In the genomic region with DNA sequence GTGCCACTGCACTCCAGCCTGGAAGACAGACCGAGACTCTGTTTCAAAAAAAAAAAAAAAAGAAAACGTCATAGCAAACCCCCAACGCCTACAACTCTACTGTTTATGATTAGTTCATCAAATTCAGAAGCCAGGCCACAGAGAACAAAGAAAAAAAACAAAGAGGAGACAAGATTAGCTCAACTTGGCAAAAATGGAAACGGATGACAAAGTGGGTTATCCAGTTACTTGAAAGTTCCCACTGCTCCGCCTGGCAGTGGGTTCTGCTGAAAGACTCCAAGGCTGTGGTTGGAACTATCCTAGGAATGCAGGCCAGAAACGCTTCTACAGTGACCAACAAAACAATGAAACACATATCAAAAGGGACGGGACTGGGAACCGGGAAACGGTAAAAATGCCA, we compare ENCODE assay signal across 13 cellular contexts. TPM values are rescaled to one million over a fixed set of nuclear protein-coding genes. Genes with fewer than 3 reads are reported as not detected.
DNase-seq lines count a peak whose midpoint lies in the region; ATAC-seq and TF ChIP-seq lines count a peak whose summit lies in the region.
"Had no signal": no experiment of that assay in that cellular context is flagged by ENCODE, and none has a peak within 500 bp of the region (broad histone marks: within the 10 kb centered on the region; RNA-seq: fewer than 3 reads in every experiment).

No MANE protein-coding gene starts in this region.

- ATAC-seq in PC-3 = no peak
- no peak for ATAC-seq in HG03571 (IDR thresholded peaks at IDR 0.05; ENCODE audit: unreplicated experiment)
- no peak for ATAC-seq in CD4-positive, alpha-beta T cell (ENCODE audit: poor library complexity)

- no peaks in the 10 kb centered on the region for H4K20me1 ChIP-seq in PC-3 (ENCODE audit: low read length)

- TF ChIP-seq CTCF in Calu3 (IDR thresholded peaks at IDR 0.05; ENCODE audit: unreplicated experiment) (no peak), PC-3 (conservative IDR thresholded peaks at IDR 0.05; ENCODE audit: low read depth, low read length) (no peak)
- no peak for TF ChIP-seq CTCF in CD4-positive, alpha-beta T cell (IDR thresholded peaks at IDR 0.05)

- H3K27ac Mint-ChIP-seq in Calu3 (ENCODE audit: unreplicated experiment) = no peak overlapping the region
- no peak overlapping the region for H3K27ac Mint-ChIP-seq in activated CD4-positive, alpha-beta T cell treated with anti-CD3 and anti-CD28 coated beads, Interleukin-2, amount 10 ng/mL, durations not matched to agents 24 days and 14 days
- no peak overlapping the region for H3K27ac Mint-ChIP-seq in CD4-positive, alpha-beta T cell

- CTCF ChIA-PET in Calu3 (lab: Charles Lee) = no interaction called here
- CTCF ChIA-PET in PC-3 (lab: Charles Lee) = no interaction called here
- CTCF ChIA-PET in CD4-positive, alpha-beta T cell (lab: Charles Lee) = no interaction called here

- peaks cover 11% of the 10 kb centered on the region for H3K27me3 Mint-ChIP-seq in Calu3 (ENCODE audit: unreplicated experiment)
- H3K27me3 Mint-ChIP-seq in activated CD4-positive, alpha-beta T cell treated with anti-CD3 and anti-CD28 coated beads, Interleukin-2, amount 10 ng/mL, durations not matched to agents 24 days and 14 days = no peaks in the 10 kb centered on the region
- H3K27me3 Mint-ChIP-seq in CD4-positive, alpha-beta T cell = peaks cover 3% of the 10 kb centered on the region

- no peak overlapping the region for H2AFZ ChIP-seq in PC-3 (ENCODE audit: low read length)

- no peaks in the 10 kb centered on the region for H3K79me2 ChIP-seq in PC-3 (ENCODE audit: low read length)

- no peaks in the 10 kb centered on the region for H3K27me3 ChIP-seq in PC-3 (ENCODE audit: low read length)
- no peaks in the 10 kb centered on the region for H3K27me3 ChIP-seq in CD4-positive, alpha-beta T cell (ENCODE audit: control insufficient read depth, insufficient read depth, low read length)

- H3K9me3 ChIP-seq in PC-3 (ENCODE audit: low read length) = no peaks in the 10 kb centered on the region
- H3K9me3 ChIP-seq in CD4-positive, alpha-beta T cell (ENCODE audit: control insufficient read depth, low read length) = no peaks in the 10 kb centered on the region

- H3K36me3 ChIP-seq in PC-3 (ENCODE audit: low read depth, low read length) = no peaks in the 10 kb centered on the region

- H3K4me3 ChIP-seq in PC-3 (ENCODE audit: low read length) = no peak overlapping the region
- H3K4me3 ChIP-seq: SK-N-MC had no signal

- intact Hi-C loops in Calu3 (cut with micrococcal nuclease; ENCODE audit: unreplicated experiment) = no loop called here
- intact Hi-C loops in PC-3 (cut with micrococcal nuclease) = no loop called here
- intact Hi-C loops in activated CD4-positive, alpha-beta T cell treated with anti-CD3 and anti-CD28 coated beads, Interleukin-2, amount 10 ng/mL, durations not matched to agents 24 days and 14 days (cut with micrococcal nuclease) = no loop called here
- intact Hi-C loops in CD4-positive, alpha-beta T cell (cut with DNase I, micrococcal nuclease) = no loop called here

- peak; percentile 4 for DNase-seq in Calu3
- DNase-seq in PC-3 = peak; percentile 2
- peak; percentile 99 for DNase-seq in fibroblast of peridontal ligament (ENCODE audit: extremely low read depth)
- peak; percentile 98 for DNase-seq in non-pigmented ciliary epithelial cell (ENCODE audit: low read depth)
- no peak for DNase-seq in activated CD4-positive, alpha-beta T cell treated with anti-CD3 and anti-CD28 coated beads, Interleukin-2, amount 10 ng/mL, durations not matched to agents 24 days and 14 days
- no peak for DNase-seq in NOMO-1 (lab: John Stamatoyannopoulos, UW; ENCODE audit: unreplicated experiment in 2 of 2)
- DNase-seq in CD4-positive, alpha-beta T cell = no peak
- DNase-seq: activated T-cell treated with anti-CD3 and anti-CD28 coated beads, Interleukin-2, amount 50 U/mL, for 48 hours; DMS53; effector CD8-positive, alpha-beta T cell; NCI-H1694 treated with DMSO at 0.1 percent for 48 hours had no signal

- BruUV-seq in Calu3 (replicated peaks; lab: Mats Ljungman, UMichigan) = no TSS peak
- no TSS peak for BruUV-seq in PC-3 (replicated peaks; lab: Mats Ljungman, UMichigan)

- no peaks in the 10 kb centered on the region for H3K4me1 Mint-ChIP-seq in Calu3 (ENCODE audit: low read depth, unreplicated experiment)
- H3K4me1 Mint-ChIP-seq in activated CD4-positive, alpha-beta T cell treated with anti-CD3 and anti-CD28 coated beads, Interleukin-2, amount 10 ng/mL, durations not matched to agents 24 days and 14 days = no peaks in the 10 kb centered on the region
- H3K4me1 Mint-ChIP-seq in CD4-positive, alpha-beta T cell (ENCODE audit: low read depth) = no peaks in the 10 kb centered on the region

- POLR2A ChIA-PET in PC-3 (lab: Charles Lee; ENCODE audit: unreplicated experiment) = no interaction called here
- POLR2A ChIA-PET in CD4-positive, alpha-beta T cell (lab: Charles Lee) = no interaction called here

- H3K4me1 ChIP-seq in PC-3 (ENCODE audit: insufficient read depth, low read length) = no peaks in the 10 kb centered on the region

- H3K9me3 Mint-ChIP-seq in Calu3 (ENCODE audit: low read depth, unreplicated experiment) = no peaks in the 10 kb centered on the region
- no peaks in the 10 kb centered on the region for H3K9me3 Mint-ChIP-seq in activated CD4-positive, alpha-beta T cell treated with anti-CD3 and anti-CD28 coated beads, Interleukin-2, amount 10 ng/mL, durations not matched to agents 24 days and 14 days
- no peaks in the 10 kb centered on the region for H3K9me3 Mint-ChIP-seq in CD4-positive, alpha-beta T cell

- H3K27ac ChIP-seq in PC-3 (ENCODE audit: low read length) = no peak overlapping the region
- H3K27ac ChIP-seq in CD4-positive, alpha-beta T cell (ENCODE audit: low read depth, low read length) = no peak overlapping the region
- H3K27ac ChIP-seq: SK-N-MC had no signal

- H3K9me2 ChIP-seq in PC-3 (replicated peaks; ENCODE audit: low read length) = no peaks in the 10 kb centered on the region

- no peaks in the 10 kb centered on the region for H3K36me3 Mint-ChIP-seq in Calu3 (ENCODE audit: insufficient read depth, unreplicated experiment)
- H3K36me3 Mint-ChIP-seq in activated CD4-positive, alpha-beta T cell treated with anti-CD3 and anti-CD28 coated beads, Interleukin-2, amount 10 ng/mL, durations not matched to agents 24 days and 14 days (ENCODE audit: low read depth) = no peaks in the 10 kb centered on the region
- H3K36me3 Mint-ChIP-seq in CD4-positive, alpha-beta T cell (ENCODE audit: low read depth) = no peaks in the 10 kb centered on the region

- no peaks in the 10 kb centered on the region for H3F3A ChIP-seq in PC-3 (ENCODE audit: low read length, unreplicated experiment)

- H3K9ac ChIP-seq in PC-3 (ENCODE audit: low read length) = no peak overlapping the region

- H3K4me2 ChIP-seq in PC-3 (ENCODE audit: low read length) = no peak overlapping the region

- no peak overlapping the region for H3K4me3 Mint-ChIP-seq in Calu3 (ENCODE audit: low read depth, unreplicated experiment)
- H3K4me3 Mint-ChIP-seq in activated CD4-positive, alpha-beta T cell treated with anti-CD3 and anti-CD28 coated beads, Interleukin-2, amount 10 ng/mL, durations not matched to agents 24 days and 14 days = no peak overlapping the region
- H3K4me3 Mint-ChIP-seq in CD4-positive, alpha-beta T cell = no peak overlapping the region

RNA-seq across cellular contexts. Expression of a gene that starts 53.1 kb away (rescaled TPM):
- total RNA-seq in Calu3 (2022) = 15.0 and 15.2 TPM in 2 replicates
- 32.1 and 40.4 TPM in 2 replicates for total RNA-seq in PC-3 (2014; rRNA removed)
- 32.5 and 33.1 TPM in 2 replicates for total RNA-seq in activated CD4-positive, alpha-beta T cell treated with anti-CD3 and anti-CD28 coated beads, Interleukin-2, amount 10 ng/mL, durations not matched to agents 24 days and 14 days
- total RNA-seq in CD4-positive, alpha-beta T cell = 10 to 100 TPM; 40.8 to 44.1 TPM

RNA-seq across cellular contexts. Expression of a gene that starts 53.2 kb away (rescaled TPM):
- total RNA-seq in Calu3 (2022) (56.9 and 65.7 TPM in 2 replicates), PC-3 (2014; rRNA removed) (33.8 and 40.6 TPM in 2 replicates)
- total RNA-seq in activated CD4-positive, alpha-beta T cell treated with anti-CD3 and anti-CD28 coated beads, Interleukin-2, amount 10 ng/mL, durations not matched to agents 24 days and 14 days = 82.4 and 83.2 TPM in 2 replicates
- 10 to 100 TPM; 88.0 to 89.3 TPM for total RNA-seq in CD4-positive, alpha-beta T cell

Comparison
In these comparisons a context has a peak if more than half of its experiments do, and no peak if none do; other contexts are left out.
1. DNase-seq: peak in Calu3 (single experiment), PC-3 (single experiment), fibroblast of peridontal ligament (single experiment) and non-pigmented ciliary epithelial cell (single experiment); none in activated CD4-positive, alpha-beta T cell treated with anti-CD3 and anti-CD28 coated beads, Interleukin-2, amount 10 ng/mL, durations not matched to agents 24 days and 14 days (single experiment), NOMO-1 (0 of 2) and CD4-positive, alpha-beta T cell (0 of 10).